1 cellular context compared by ENCODE assay signal in genomic region chr12:120849765-120850164, GRCh38.
TF ChIP-seq lines count a peak whose summit lies in the region.

No MANE protein-coding gene starts in this region.

TF ChIP-seq in GM23338, 12 proteins besides CTCF, POLR2A, EP300 and RAD21 (continued from another document):
- no peak for TF ChIP-seq REST (IDR thresholded peaks at IDR 0.05; ENCODE audit: unreplicated experiment)
